ENCODE assay signal across 8 cellular contexts in genomic region chr10:132516771-132517725, GRCh38. TPM values are rescaled to one million over a fixed set of nuclear protein-coding genes. Genes with fewer than 3 reads are reported as not detected.
DNase-seq lines count a peak whose midpoint lies in the region; ATAC-seq, FAIRE-seq and TF ChIP-seq lines count a peak whose summit lies in the region.

No MANE protein-coding gene starts in this region.

- H3K4me1 Mint-ChIP-seq in chondrocyte (ENCODE audit: low read depth): peaks cover 48% of the 10 kb centered on the region

- no peak for TF ChIP-seq CTCF in BJ (IDR thresholded peaks at IDR 0.05; ENCODE audit: insufficient read depth, low read depth, low read length)
- no peak for TF ChIP-seq CTCF in LNCaP clone FGC (IDR thresholded peaks at IDR 0.05; ENCODE audit: control insufficient read depth, extremely low read depth, insufficient read depth)
- TF ChIP-seq CTCF in chondrocyte (IDR thresholded peaks at IDR 0.05): no peak
- no peak for TF ChIP-seq CTCF in kidney (IDR thresholded peaks at IDR 0.05; ENCODE audit: borderline replicate concordance, extremely low read depth, insufficient read depth)
- peak in 1 of 11 experiments; percentile 14 for TF ChIP-seq CTCF in spleen (IDR thresholded peaks at IDR 0.05 in 8 of 11, conservative IDR thresholded peaks at IDR 0.05 in 3 of 11)

- no peaks in the 10 kb centered on the region for H3K36me3 Mint-ChIP-seq in chondrocyte (ENCODE audit: low read depth)

- peaks cover 4% of the 10 kb centered on the region for H3K27me3 Mint-ChIP-seq in chondrocyte (ENCODE audit: low read depth)

- peak; percentile 95 for DNase-seq in BJ (ENCODE audit: low read depth)
- peak; percentile 50 for DNase-seq in LNCaP clone FGC (ENCODE audit: low read depth)
- DNase-seq in chondrocyte (ENCODE audit: low spot score): peak; percentile 96
- peak; percentile 99 for DNase-seq in kidney
- DNase-seq in spleen: peak; percentile 83
- DNase-seq in NK-92 treated with Interleukin-12 subunit alpha and Interleukin-12 subunit beta, amount 100 ng/mL, for 24 hours (lab: John Stamatoyannopoulos, UW): no peak

- H3K9me3 Mint-ChIP-seq in chondrocyte (ENCODE audit: low read depth): peaks cover 6% of the 10 kb centered on the region

- no peak overlapping the region for H3K4me3 Mint-ChIP-seq in chondrocyte (ENCODE audit: unreplicated experiment)

- CTCF ChIA-PET in BJ (lab: Yijun Ruan, JAX): interaction anchor here (0.7 to 1.4 kb wide), 4 partner anchors 15 to 94 kb away, joined by 3 to 4 read pairs (median 3); no protein-coding TSS in a partner anchor

- ATAC-seq in GM19467 (IDR thresholded peaks at IDR 0.05; ENCODE audit: unreplicated experiment) (no peak), GM21528 (IDR thresholded peaks at IDR 0.05; ENCODE audit: low FRiP score, unreplicated experiment) (no peak)

- intact Hi-C loops in kidney (cut with DNase I): no loop called here
- intact Hi-C loops in spleen (cut with DNase I; ENCODE audit: low total_unique reads): no loop called here

- TF ChIP-seq POLR2A in spleen (IDR thresholded peaks at IDR 0.05): no peak

- peak overlapping the region in 1 of 2 donors; percentile 71 for H3K9ac ChIP-seq in kidney (ENCODE audit: low read length in 2 of 2)

- POLR2A ChIA-PET in BJ (lab: Charles Lee): no interaction called here

- H3K27me3 ChIP-seq in BJ (ENCODE audit: control insufficient read depth, insufficient read depth, low read length) (no peaks in the 10 kb centered on the region), spleen (replicated peaks in 1 of 7) (peaks cover 0 to 12% (median 0%) of the 10 kb centered on the region in 7 donors)

- H3K4me1 ChIP-seq in kidney (ENCODE audit: control insufficient read depth in 1 of 2, insufficient read depth in 1 of 2, low read depth in 1 of 2, low read length in 2 of 2) (peaks cover 41 to 61% of the 10 kb centered on the region in 2 donors), spleen (peaks cover 51 to 75% (median 64%) of the 10 kb centered on the region in 6 donors)

- H3K9me3 ChIP-seq in kidney (ENCODE audit: control insufficient read depth in 1 of 2, low read length in 2 of 2) (no peaks in the 10 kb centered on the region), spleen (no peaks in the 10 kb centered on the region)

- H3K4me3 ChIP-seq in BJ (ENCODE audit: low read depth, low read length): no peak overlapping the region
- H3K4me3 ChIP-seq in LNCaP clone FGC (ENCODE audit: low read depth, low read length): peak overlapping the region; percentile 42
- peak overlapping the region in 1 of 2 donors; percentile 30 for H3K4me3 ChIP-seq in kidney (ENCODE audit: low read length in 2 of 2)
- H3K4me3 ChIP-seq in spleen: no peak overlapping the region

- peak overlapping the region; percentile 97 to 99 for H3K27ac ChIP-seq in kidney (ENCODE audit: low read depth in 2 of 2, low read length in 2 of 2)
- H3K27ac ChIP-seq in spleen: peak overlapping the region; percentile 57 to 85 (median 80)

- H3K27ac Mint-ChIP-seq in chondrocyte (ENCODE audit: unreplicated experiment): peak overlapping the region; percentile 70

- H3K36me3 ChIP-seq in BJ (ENCODE audit: control insufficient read depth, insufficient read depth, low read length) (no peaks in the 10 kb centered on the region), kidney (ENCODE audit: control insufficient read depth in 1 of 2, insufficient read depth in 2 of 2, low read length in 2 of 2) (no peaks in the 10 kb centered on the region), spleen (no peaks in the 10 kb centered on the region)

- no peak for FAIRE-seq in kidney (lab: Jason Lieb, UNC)

- WGBS in spleen, 5 donors: 46 to 61% (median 59%) methylated on average over 20 to 37 of the region's 37 CpGs

RNA-seq across cellular contexts. Expression of gene INPP5A, which starts 20.5 kb away (rescaled TPM):
- polyA plus RNA-seq in BJ (2011; rRNA removed) (59.1 and 60.1 TPM in 2 replicates), kidney (ENCODE audit: insufficient read depth, low read depth, low replicate concordance) (20.8 TPM), spleen (10 to 100 TPM; 11.1 to 16.5 (median 11.7) TPM)
- polyA minus RNA-seq in BJ (2011; rRNA and poly(A)+ RNA removed): 46.3 and 61.1 TPM in 2 replicates
- total RNA-seq in chondrocyte (29.5 to 40.6 TPM (median 40.1 TPM) in 3 replicates), kidney (40.3 TPM), spleen (10 to 100 TPM; 24.7 to 41.3 (median 33.7) TPM)
